In the genomic region with DNA sequence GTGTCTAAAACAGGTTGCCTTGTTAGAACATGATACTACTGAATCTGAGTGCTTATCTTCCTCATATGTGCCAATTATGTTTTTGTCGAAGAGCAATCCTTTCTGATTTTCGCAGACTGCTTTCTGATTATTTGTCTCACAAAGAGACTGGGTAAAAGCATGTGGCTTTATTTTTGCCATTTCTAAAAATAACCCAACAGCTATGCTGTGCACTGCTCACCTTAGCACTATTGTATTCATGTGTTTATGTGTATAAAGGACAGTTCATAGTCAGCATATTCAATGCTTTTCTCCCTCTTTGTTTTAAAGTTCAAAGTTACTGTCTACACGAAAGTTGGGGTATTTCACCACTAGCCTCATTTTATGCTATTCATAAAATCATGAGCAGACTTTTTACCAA, we compare ENCODE assay signal across 24 cellular contexts.
"Had no signal": no experiment of that assay in that cellular context is flagged by ENCODE, and none has a peak within 500 bp of the region (broad histone marks: within the 10 kb centered on the region; RNA-seq: fewer than 3 reads in every experiment).

No MANE protein-coding gene starts in this region.

- H3K4me2 ChIP-seq: neural progenitor cell had no signal

- H3K27ac ChIP-seq: esophagus squamous epithelium, gastroesophageal sphincter, left ventricle myocardium inferior, neural progenitor cell, pancreas, psoas muscle, sigmoid colon, skin epidermis, testis, transverse colon had no signal

- DNase-seq: dermis blood vessel endothelial cell; esophagus squamous epithelium; foreskin fibroblast; immature natural killer cell; left ventricle myocardium inferior; mesenchymal stem cell; midbrain; occipital lobe; pancreas; psoas muscle; retina; sigmoid colon; stimulated activated CD4-positive, alpha-beta T cell treated with anti-CD3 and anti-CD28 coated beads, Interleukin-2, amount 100 ng/mL, for 24 hours; stimulated activated CD4-positive, alpha-beta T cell treated with anti-CD3 and anti-CD28 coated beads, Interleukin-4, amount 100 ng/mL, for 4 hours; stimulated activated naive B cell treated with anti-CD40 and anti-IgM and Interleukin-4, amounts not matched to agents 10 μg/mL and 1 μg/mL and 100 μg/mL, for 72 hours; stimulated activated naive CD8-positive, alpha-beta T cell treated with anti-CD3 and anti-CD28 coated beads, Interleukin-15, amount 100 ng/mL, for 72 hours; testis; transverse colon had no signal

- H3K4me3 ChIP-seq: esophagus squamous epithelium, gastroesophageal sphincter, left ventricle myocardium inferior, lung, neural progenitor cell, pancreas, psoas muscle, sigmoid colon, skin epidermis, testis, transverse colon had no signal

- H3K9me3 ChIP-seq: esophagus squamous epithelium, gastroesophageal sphincter, left ventricle myocardium inferior, pancreas, psoas muscle, sigmoid colon, testis, transverse colon had no signal

- ATAC-seq: gastroesophageal sphincter; natural killer cell treated with Interleukin-12 subunit alpha and Interleukin-12 subunit beta and Interleukin-15 and Interleukin-18, amount 100 ng/mL, for 72 hours; pancreas; psoas muscle; stimulated activated naive B cell treated with anti-CD40 and anti-IgM and Interleukin-4, amounts not matched to agents 10 μg/mL and 1 μg/mL and 100 μg/mL, for 72 hours; stimulated activated naive CD8-positive, alpha-beta T cell treated with anti-CD3 and anti-CD28 coated beads, Interleukin-15, amount 100 ng/mL, for 72 hours had no signal

- H3K27me3 ChIP-seq: esophagus squamous epithelium, gastroesophageal sphincter, neural progenitor cell, pancreas, sigmoid colon, testis, transverse colon had no signal

- FAIRE-seq: colon, pancreas had no signal

- H3K4me1 ChIP-seq: esophagus squamous epithelium, psoas muscle, testis, transverse colon had no signal

- H2AFZ ChIP-seq: neural progenitor cell had no signal

- H3K9ac ChIP-seq: neural progenitor cell had no signal

- H3K36me3 ChIP-seq: esophagus squamous epithelium, gastroesophageal sphincter, left ventricle myocardium inferior, neural progenitor cell, pancreas, sigmoid colon, transverse colon had no signal
